In genomic region chr4:136864580-136865185, GRCh38 we compare ENCODE assay signal across 8 cellular contexts.
DNase-seq lines count a peak whose midpoint lies in the region; ATAC-seq and TF ChIP-seq lines count a peak whose summit lies in the region.

No MANE protein-coding gene starts in this region.

- H3K9me3 Mint-ChIP-seq in activated T-helper 2 cell treated with anti-CD3 and anti-CD28 coated beads, Interferon-gamma antibody, Interleukin-2, Interleukin-4, amounts not matched to agents 10 μg/mL and 5 μg/mL and 100 μg/mL, durations not matched to agents 14 hours and 24 hours and 36 hours: no peaks in the 10 kb centered on the region

- peak; percentile 90 for ATAC-seq in GM18498 (IDR thresholded peaks at IDR 0.05; ENCODE audit: unreplicated experiment)
- ATAC-seq in HG02763 (IDR thresholded peaks at IDR 0.05; ENCODE audit: unreplicated experiment): peak; percentile 91
- peak; percentile 84 for ATAC-seq in omental fat pad (ENCODE audit: low FRiP score)

- TF ChIP-seq CTCF in omental fat pad (IDR thresholded peaks at IDR 0.05): no peak

- no peak overlapping the region for H3K27ac Mint-ChIP-seq in activated T-helper 2 cell treated with anti-CD3 and anti-CD28 coated beads, Interferon-gamma antibody, Interleukin-2, Interleukin-4, amounts not matched to agents 10 μg/mL and 5 μg/mL and 100 μg/mL, durations not matched to agents 14 hours and 24 hours and 36 hours

- DNase-seq in Ammon's horn (ENCODE audit: low spot score): peak; percentile 84
- peak; percentile 48 for DNase-seq in NCI-H1048 (lab: John Stamatoyannopoulos, UW)
- peak; percentile 75 for DNase-seq in SK-MEL-5 (ENCODE audit: low read depth, low spot score)
- peak; percentile 82 for DNase-seq in fibroblast of gingiva (ENCODE audit: low read depth)
- no peak for DNase-seq in omental fat pad (ENCODE audit: low spot score)
- DNase-seq in activated T-helper 2 cell treated with anti-CD3 and anti-CD28 coated beads, Interferon-gamma antibody, Interleukin-2, Interleukin-4, amounts not matched to agents 10 μg/mL and 5 μg/mL and 100 μg/mL, durations not matched to agents 14 hours and 24 hours and 36 hours (ENCODE audit: low spot score): no peak

- H3K4me3 Mint-ChIP-seq in activated T-helper 2 cell treated with anti-CD3 and anti-CD28 coated beads, Interferon-gamma antibody, Interleukin-2, Interleukin-4, amounts not matched to agents 10 μg/mL and 5 μg/mL and 100 μg/mL, durations not matched to agents 14 hours and 24 hours and 36 hours (ENCODE audit: low read depth): no peak overlapping the region

- no peaks in the 10 kb centered on the region for H3K27me3 Mint-ChIP-seq in activated T-helper 2 cell treated with anti-CD3 and anti-CD28 coated beads, Interferon-gamma antibody, Interleukin-2, Interleukin-4, amounts not matched to agents 10 μg/mL and 5 μg/mL and 100 μg/mL, durations not matched to agents 14 hours and 24 hours and 36 hours (ENCODE audit: low read depth)

- intact Hi-C loops in activated T-helper 2 cell treated with anti-CD3 and anti-CD28 coated beads, Interferon-gamma antibody, Interleukin-2, Interleukin-4, amounts not matched to agents 10 μg/mL and 5 μg/mL and 100 μg/mL, durations not matched to agents 14 hours and 24 hours and 36 hours (cut with micrococcal nuclease): no loop called here

- in situ Hi-C loops in SK-MEL-5 (cut with HindIII; ENCODE audit: low pct_unique_long_range_greater_than_20kb, low sequenced_read_pairs): no loop called here

- H3K4me1 Mint-ChIP-seq in activated T-helper 2 cell treated with anti-CD3 and anti-CD28 coated beads, Interferon-gamma antibody, Interleukin-2, Interleukin-4, amounts not matched to agents 10 μg/mL and 5 μg/mL and 100 μg/mL, durations not matched to agents 14 hours and 24 hours and 36 hours (ENCODE audit: low read depth): no peaks in the 10 kb centered on the region

- no peaks in the 10 kb centered on the region for H3K36me3 Mint-ChIP-seq in activated T-helper 2 cell treated with anti-CD3 and anti-CD28 coated beads, Interferon-gamma antibody, Interleukin-2, Interleukin-4, amounts not matched to agents 10 μg/mL and 5 μg/mL and 100 μg/mL, durations not matched to agents 14 hours and 24 hours and 36 hours (ENCODE audit: low read depth)

Comparison
In these comparisons a context has a peak if more than half of its experiments do, and no peak if none do; other contexts are left out.
1. DNase-seq: peak in Ammon's horn (single experiment), NCI-H1048 (single experiment), SK-MEL-5 (single experiment) and fibroblast of gingiva (single experiment); none in omental fat pad (single experiment) and activated T-helper 2 cell treated with anti-CD3 and anti-CD28 coated beads, Interferon-gamma antibody, Interleukin-2, Interleukin-4, amounts not matched to agents 10 μg/mL and 5 μg/mL and 100 μg/mL, durations not matched to agents 14 hours and 24 hours and 36 hours (single experiment).
2. Peak in every context shown above with its lines, with median percentiles within 50 percentile points of each other: ATAC-seq.